In the genomic region with DNA sequence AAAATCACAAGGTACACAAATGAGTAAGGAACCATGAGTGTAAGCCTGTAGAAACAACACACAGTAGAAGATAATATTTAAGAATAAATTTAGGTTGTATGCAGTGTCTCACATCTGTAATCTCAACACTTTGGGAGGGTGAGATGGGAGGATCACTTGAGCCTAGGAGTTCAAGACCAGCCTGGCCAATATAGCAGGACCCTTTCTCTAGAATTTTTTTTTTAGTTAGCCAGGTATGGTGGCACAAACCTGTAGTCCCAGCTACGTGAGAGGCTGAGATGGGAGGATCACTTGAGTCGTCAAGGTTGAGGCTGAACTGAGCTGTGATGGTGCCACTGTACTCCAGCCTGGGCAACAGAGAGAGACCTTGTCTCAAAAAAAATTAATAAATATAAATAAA, we compare ENCODE assay signal across 1 cellular context.
TF ChIP-seq lines count a peak whose summit lies in the region.

No MANE protein-coding gene starts in this region.

TF ChIP-seq in GM23338, 12 proteins besides CTCF, POLR2A, EP300 and RAD21 (continued from another document):
- TF ChIP-seq POLR2AphosphoS5 (IDR thresholded peaks at IDR 0.05; ENCODE audit: low read depth) = peak; percentile 31; the same call in 1 of the 2 replicates
